In genomic region chr7:129532375-129532774, GRCh38 we compare ENCODE assay signal across 23 cellular contexts. TPM values are rescaled to one million over a fixed set of nuclear protein-coding genes. Genes with fewer than 3 reads are reported as not detected.
"Had no signal": no experiment of that assay in that cellular context is flagged by ENCODE, and none has a peak within 500 bp of the region (broad histone marks: within the 10 kb centered on the region; RNA-seq: fewer than 3 reads in every experiment).

No MANE protein-coding gene starts in this region.

- H3K27ac Mint-ChIP-seq: endodermal cell; stimulated activated memory B cell treated with anti-CD40 and anti-IgM and Interleukin-4, amounts not matched to agents 10 μg/mL and 1 μg/mL and 100 μg/mL, for 72 hours had no signal

- H3K36me3 Mint-ChIP-seq: naive thymus-derived CD8-positive, alpha-beta T cell; stimulated activated memory B cell treated with anti-CD40 and anti-IgM and Interleukin-4, amounts not matched to agents 10 μg/mL and 1 μg/mL and 100 μg/mL, for 72 hours had no signal

- ATAC-seq: foreskin keratinocyte; naive thymus-derived CD8-positive, alpha-beta T cell; psoas muscle; right lobe of liver; stimulated activated memory B cell treated with anti-CD40 and anti-IgM and Interleukin-4, amounts not matched to agents 10 μg/mL and 1 μg/mL and 100 μg/mL, for 72 hours had no signal

- H3K36me3 ChIP-seq: neutrophil, right lobe of liver, tibial nerve had no signal

- FAIRE-seq: endothelial cell of umbilical vein had no signal

- H3K4me3 Mint-ChIP-seq: endodermal cell; naive thymus-derived CD8-positive, alpha-beta T cell; stimulated activated memory B cell treated with anti-CD40 and anti-IgM and Interleukin-4, amounts not matched to agents 10 μg/mL and 1 μg/mL and 100 μg/mL, for 72 hours; stimulated activated naive CD8-positive, alpha-beta T cell treated with anti-CD3 and anti-CD28 coated beads, Interleukin-15, Interleukin-2, amounts not matched to agents 100 ng/mL and 50 ng/mL, for 24 hours had no signal

- DNase-seq: effector CD4-positive, alpha-beta T cell; endodermal cell; erythroblast; foreskin keratinocyte; naive thymus-derived CD8-positive, alpha-beta T cell; psoas muscle; retina; right lobe of liver; stimulated activated CD4-positive, alpha-beta T cell treated with anti-CD3 and anti-CD28 coated beads, Interleukin-15, amount 100 ng/mL, for 24 hours; stimulated activated CD4-positive, alpha-beta T cell treated with anti-CD3 and anti-CD28 coated beads, Interleukin-1b, Interleukin-23, amount 100 ng/mL, for 48 hours; stimulated activated CD4-positive, alpha-beta T cell treated with anti-CD3 and anti-CD28 coated beads, Interleukin-4, amount 100 ng/mL, for 24 hours; testis had no signal

- H3K27me3 ChIP-seq: foreskin keratinocyte, neutrophil, right lobe of liver, testis, tibial nerve had no signal

- H3K4me3 ChIP-seq: coronary artery, psoas muscle, right lobe of liver, testis, tibial nerve had no signal

- H3K9me3 Mint-ChIP-seq: endodermal cell; naive thymus-derived CD8-positive, alpha-beta T cell; stimulated activated memory B cell treated with anti-CD40 and anti-IgM and Interleukin-4, amounts not matched to agents 10 μg/mL and 1 μg/mL and 100 μg/mL, for 72 hours; stimulated activated naive CD8-positive, alpha-beta T cell treated with anti-CD3 and anti-CD28 coated beads, Interleukin-15, Interleukin-2, amounts not matched to agents 100 ng/mL and 50 ng/mL, for 24 hours had no signal

RNA-seq across cellular contexts. Expression of gene SMKR1, which starts 30.0 kb away (rescaled TPM):
- total RNA-seq: kidney epithelial cell, liver, mesenteric fat pad, right lobe of liver, subcutaneous adipose tissue, urinary bladder had no signal
- polyA plus RNA-seq: endothelial cell of umbilical vein, liver, urinary bladder had no signal
